Comparison of ENCODE assay signal across 2 cellular contexts in the genomic region with DNA sequence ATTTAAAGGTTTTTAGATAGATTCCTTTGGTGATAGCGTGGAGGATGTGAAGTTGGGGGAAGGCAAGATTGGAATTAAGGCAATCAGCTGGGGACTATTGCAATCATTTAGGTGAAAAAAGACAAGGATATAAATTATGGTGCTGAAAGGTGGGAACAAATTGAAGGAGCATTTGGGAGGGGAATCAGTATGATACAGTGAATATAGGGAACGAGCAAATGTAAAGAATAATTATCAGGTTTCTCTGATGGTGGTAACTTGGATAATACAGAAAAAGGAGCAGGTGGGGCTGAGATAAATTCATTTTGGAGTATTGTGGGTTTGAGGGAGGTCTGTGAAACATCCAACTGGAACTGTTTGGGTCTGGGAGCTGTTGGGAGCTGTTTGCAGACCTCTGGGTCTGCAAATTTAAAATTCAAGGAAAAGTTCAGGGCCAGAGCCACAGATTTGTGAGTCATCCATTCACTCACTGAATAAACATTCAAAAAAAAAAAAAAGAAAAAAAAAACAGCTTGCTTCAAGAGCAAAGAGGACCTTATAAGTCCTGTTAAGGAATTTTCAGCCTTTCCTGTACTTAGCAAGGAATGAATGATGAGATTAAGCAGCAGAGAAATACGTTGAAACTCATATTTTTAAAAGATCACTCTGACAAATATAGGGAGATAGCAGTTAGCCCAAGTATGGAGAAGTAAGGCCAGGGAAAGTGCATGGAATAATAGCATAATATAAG.
TF ChIP-seq lines count a peak whose summit lies in the region.

No MANE protein-coding gene starts in this region.

TF ChIP-seq in IMR-90, 13 proteins besides CTCF, POLR2A, EP300 and RAD21:
- TF ChIP-seq NFE2L2 (IDR thresholded peaks at IDR 0.05; ENCODE audit: low read depth, low read length) (no peak), RCOR1 (IDR thresholded peaks at IDR 0.05; ENCODE audit: insufficient replicate concordance, low read length) (no peak), SMC3 (IDR thresholded peaks at IDR 0.05; ENCODE audit: low read depth, low read length) (no peak), FOS (IDR thresholded peaks at IDR 0.05; ENCODE audit: low read depth, low read length) (peak; percentile 76; the same call in 1 of the 2 replicates), BHLHE40 (IDR thresholded peaks at IDR 0.05; ENCODE audit: low read depth, low read length) (no peak), CEBPB (IDR thresholded peaks at IDR 0.05; ENCODE audit: low read depth, low read length) (no peak), MXI1 (IDR thresholded peaks at IDR 0.05; ENCODE audit: borderline replicate concordance, low read depth, low read length) (no peak), MAFK (IDR thresholded peaks at IDR 0.05; ENCODE audit: low read depth, low read length) (no peak)

TF ChIP-seq in endothelial cell of umbilical vein, 7 proteins besides CTCF, POLR2A, EP300 and RAD21:
- peak; percentile 92 for TF ChIP-seq FOS (IDR thresholded peaks at IDR 0.05; ENCODE audit: borderline replicate concordance, insufficient read depth, low read length)
- TF ChIP-seq GATA2 (IDR thresholded peaks at IDR 0.05; ENCODE audit: insufficient read depth, insufficient read length, low read depth, low read length), result no peak
- TF ChIP-seq POLR2AphosphoS5 (IDR thresholded peaks at IDR 0.05; ENCODE audit: insufficient read depth, low read depth, low read length), result peak; percentile 45
- TF ChIP-seq, protein P1, sequence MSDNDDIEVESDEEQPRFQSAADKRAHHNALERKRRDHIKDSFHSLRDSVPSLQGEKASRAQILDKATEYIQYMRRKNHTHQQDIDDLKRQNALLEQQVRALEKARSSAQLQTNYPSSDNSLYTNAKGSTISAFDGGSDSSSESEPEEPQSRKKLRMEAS (IDR thresholded peaks at IDR 0.05; ENCODE audit: insufficient read depth, insufficient read length), result no peak
- no peak for TF ChIP-seq EZH2 (IDR thresholded peaks at IDR 0.05; ENCODE audit: borderline replicate concordance, low read depth, low read length, severe bottlenecking)
- TF ChIP-seq JUN (IDR thresholded peaks at IDR 0.05; ENCODE audit: borderline replicate concordance, insufficient read depth, insufficient read length, low read depth), result peak; percentile 83
